14 cellular contexts compared by ENCODE assay signal in the genomic region with DNA sequence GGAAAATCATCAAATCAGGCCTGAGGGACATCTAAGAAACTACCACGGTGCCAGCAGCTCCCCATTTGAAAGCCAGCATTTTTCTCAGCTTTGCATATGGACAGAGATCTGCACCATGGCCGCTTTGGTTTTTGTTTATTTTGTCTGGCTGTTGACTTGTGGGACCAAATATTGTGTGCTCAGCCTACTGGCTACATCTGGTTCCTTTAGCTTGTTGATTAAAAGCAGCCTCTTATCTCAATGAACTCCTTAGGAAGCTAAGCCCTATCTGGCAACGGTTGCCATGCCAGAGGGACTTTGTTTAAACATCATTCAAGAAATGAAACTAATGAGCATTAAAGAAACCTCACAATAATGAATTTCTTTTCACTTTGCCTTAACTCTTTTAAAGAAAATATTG. TPM values are rescaled to one million over a fixed set of nuclear protein-coding genes. Genes with fewer than 3 reads are reported as not detected.
DNase-seq lines count a peak whose midpoint lies in the region; ATAC-seq and TF ChIP-seq lines count a peak whose summit lies in the region.
"Had no signal": no experiment of that assay in that cellular context is flagged by ENCODE, and none has a peak within 500 bp of the region (broad histone marks: within the 10 kb centered on the region; RNA-seq: fewer than 3 reads in every experiment).

No MANE protein-coding gene starts in this region.

- peak; percentile 56 for DNase-seq in DMS79 (lab: John Stamatoyannopoulos, UW)
- peak; percentile 28 for DNase-seq in NCI-H226
- DNase-seq in ascending aorta (ENCODE audit: low spot score in 2 of 2): no peak
- peak; percentile 29 to 86 for DNase-seq in lung microvascular endothelial cell (ENCODE audit: low read depth in 2 of 2)
- no peak for DNase-seq in activated CD4-positive, alpha-beta T cell treated with anti-CD3 and anti-CD28 coated beads, Interleukin-2, amount 50 U/mL, for 4 hours
- DNase-seq in Caco-2: no peak
- no peak for DNase-seq in activated T-cell treated with anti-CD3 and anti-CD28 coated beads, Interleukin-2, amount 50 U/mL, for 1 hour
- DNase-seq: activated CD4-positive, alpha-beta T cell treated with anti-CD3 and anti-CD28 coated beads for 1 hour; activated T-cell treated with anti-CD3 and anti-CD28 coated beads, Interleukin-2, amount 50 U/mL, for 48 hours; midbrain; NCI-H524 treated with DMSO at 0.1 percent for 48 hours; pancreas had no signal

- H3K4me3 Mint-ChIP-seq in Caco-2 (ENCODE audit: unreplicated experiment): no peak overlapping the region
- H3K4me3 Mint-ChIP-seq: type B pancreatic cell had no signal

- no peaks in the 10 kb centered on the region for H3K36me3 ChIP-seq in ascending aorta
- H3K36me3 ChIP-seq in Caco-2 (ENCODE audit: control insufficient read depth, insufficient read depth, low read length): no peaks in the 10 kb centered on the region
- H3K36me3 ChIP-seq: pancreas had no signal

- H3K27ac Mint-ChIP-seq in Caco-2 (ENCODE audit: unreplicated experiment): no peak overlapping the region
- H3K27ac Mint-ChIP-seq: type B pancreatic cell had no signal

- no peaks in the 10 kb centered on the region for H3K36me3 Mint-ChIP-seq in Caco-2 (ENCODE audit: insufficient read depth, unreplicated experiment)
- H3K36me3 Mint-ChIP-seq: type B pancreatic cell had no signal

- no peaks in the 10 kb centered on the region for H3K27me3 Mint-ChIP-seq in Caco-2 (ENCODE audit: insufficient read depth, unreplicated experiment)
- H3K27me3 Mint-ChIP-seq: type B pancreatic cell had no signal

- intact Hi-C loops in ascending aorta (cut with DNase I) (no loop called here), Caco-2 (cut with micrococcal nuclease; ENCODE audit: unreplicated experiment) (no loop called here)

- peak overlapping the region; percentile 24 to 59 for H3K27ac ChIP-seq in ascending aorta
- H3K27ac ChIP-seq: pancreas had no signal

- no peaks in the 10 kb centered on the region for H3K27me3 ChIP-seq in ascending aorta
- H3K27me3 ChIP-seq in Caco-2 (replicated peaks; ENCODE audit: control insufficient read depth, insufficient read depth, low read length): no peaks in the 10 kb centered on the region
- H3K27me3 ChIP-seq: pancreas had no signal

- H3K9me3 Mint-ChIP-seq in Caco-2 (ENCODE audit: unreplicated experiment): no peaks in the 10 kb centered on the region

- BruUV-seq in Caco-2 (replicated peaks; lab: Mats Ljungman, UMichigan): no TSS peak

- CTCF ChIA-PET in Caco-2 (lab: Charles Lee): no interaction called here

- no peak for TF ChIP-seq CTCF in ascending aorta (IDR thresholded peaks at IDR 0.05)
- no peak for TF ChIP-seq CTCF in Caco-2 (IDR thresholded peaks at IDR 0.05; ENCODE audit: insufficient read depth in 1 of 2, low read depth in 1 of 2, low read length in 1 of 2, severe bottlenecking in 1 of 2, unreplicated experiment in 1 of 2)

- H3K4me3 ChIP-seq in ascending aorta (no peak overlapping the region), Caco-2 (ENCODE audit: low read depth, low read length) (no peak overlapping the region)
- H3K4me3 ChIP-seq: pancreas had no signal

- ATAC-seq in HG03097 (IDR thresholded peaks at IDR 0.05; ENCODE audit: low FRiP score, unreplicated experiment): no peak

- peaks cover 0 to 5% of the 10 kb centered on the region in 2 donors for H3K4me1 ChIP-seq in ascending aorta
- no peaks in the 10 kb centered on the region for H3K4me1 ChIP-seq in Caco-2
- H3K4me1 ChIP-seq: pancreas had no signal

- POLR2A ChIA-PET in Caco-2 (lab: Charles Lee): no interaction called here

- no peaks in the 10 kb centered on the region for H3K4me1 Mint-ChIP-seq in Caco-2 (ENCODE audit: low read depth, unreplicated experiment)

- H3K9me3 ChIP-seq in ascending aorta (no peaks in the 10 kb centered on the region), Caco-2 (no peaks in the 10 kb centered on the region)
- H3K9me3 ChIP-seq: pancreas had no signal

RNA-seq across cellular contexts. Expression of a gene that starts 13.7 kb away (rescaled TPM):
- total RNA-seq in ascending aorta: 4.9 TPM
- 52.2 and 54.9 TPM in 2 replicates for total RNA-seq in lung microvascular endothelial cell
- total RNA-seq in Caco-2 (2022): 3.5 and 3.6 TPM in 2 replicates

RNA-seq across cellular contexts. Expression of a gene that starts 32.4 kb away (rescaled TPM):
- 7.1 TPM for total RNA-seq in ascending aorta
- 3.9 and 6.2 TPM in 2 replicates for total RNA-seq in lung microvascular endothelial cell
- 26.3 and 34.0 TPM in 2 replicates for total RNA-seq in Caco-2 (2022)

Comparison
In these comparisons a context has a peak if more than half of its experiments do, and no peak if none do; other contexts are left out.
1. DNase-seq: peak in DMS79 (single experiment), NCI-H226 (single experiment) and lung microvascular endothelial cell (2 of 2); none in ascending aorta (0 of 2), activated CD4-positive, alpha-beta T cell treated with anti-CD3 and anti-CD28 coated beads, Interleukin-2, amount 50 U/mL, for 4 hours (0 of 2), Caco-2 (0 of 2) and activated T-cell treated with anti-CD3 and anti-CD28 coated beads, Interleukin-2, amount 50 U/mL, for 1 hour (single experiment).